2 cellular contexts compared by ENCODE assay signal in the genomic region with DNA sequence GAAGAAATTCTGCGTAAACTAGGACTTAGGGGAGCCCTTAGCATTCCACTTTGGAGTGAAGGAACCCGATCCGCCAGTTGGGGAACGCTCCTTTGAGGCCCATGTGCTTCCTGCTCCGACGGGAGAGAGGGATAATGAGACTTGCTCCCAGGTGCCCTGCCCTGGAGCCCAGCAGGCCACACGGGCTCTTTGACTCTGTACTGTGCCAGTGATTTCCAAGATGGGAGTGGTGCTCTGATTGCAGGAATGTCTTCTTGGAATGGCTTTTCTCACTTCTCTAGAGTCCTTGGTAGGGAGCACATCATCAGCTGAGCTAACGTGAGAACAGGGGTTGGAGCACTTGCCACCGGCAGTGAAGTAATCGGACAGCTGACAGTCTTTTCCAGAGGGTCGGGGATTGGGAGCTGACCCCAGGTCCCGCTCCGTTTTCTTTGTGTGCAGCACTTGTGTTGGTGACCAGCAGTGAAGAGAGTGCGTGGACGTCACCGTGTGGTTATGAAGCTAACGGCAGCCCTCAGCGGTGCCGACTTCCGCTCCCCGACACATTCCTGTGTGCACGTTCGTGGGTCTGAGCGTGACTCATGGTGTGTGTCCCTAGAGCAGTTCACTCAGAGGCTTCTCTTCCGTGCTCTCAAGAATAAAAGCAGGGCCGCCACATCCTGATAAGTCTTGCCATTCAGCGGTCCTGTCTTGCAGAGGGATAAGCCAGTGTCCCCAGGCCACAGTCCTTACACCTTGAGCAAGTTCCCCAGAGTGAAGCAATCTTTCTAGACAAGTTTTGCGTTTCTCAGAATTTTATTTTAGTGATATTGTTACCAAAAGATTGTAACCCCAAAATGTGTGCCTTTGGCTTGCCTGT.
TF ChIP-seq lines count a peak whose summit lies in the region.

No MANE protein-coding gene starts in this region.

TF ChIP-seq in HCT116, 20 proteins besides CTCF, POLR2A, EP300 and RAD21:
- no peak for TF ChIP-seq ZNF274 (IDR thresholded peaks at IDR 0.05; ENCODE audit: low read depth, low read length)
- TF ChIP-seq, protein P1, sequence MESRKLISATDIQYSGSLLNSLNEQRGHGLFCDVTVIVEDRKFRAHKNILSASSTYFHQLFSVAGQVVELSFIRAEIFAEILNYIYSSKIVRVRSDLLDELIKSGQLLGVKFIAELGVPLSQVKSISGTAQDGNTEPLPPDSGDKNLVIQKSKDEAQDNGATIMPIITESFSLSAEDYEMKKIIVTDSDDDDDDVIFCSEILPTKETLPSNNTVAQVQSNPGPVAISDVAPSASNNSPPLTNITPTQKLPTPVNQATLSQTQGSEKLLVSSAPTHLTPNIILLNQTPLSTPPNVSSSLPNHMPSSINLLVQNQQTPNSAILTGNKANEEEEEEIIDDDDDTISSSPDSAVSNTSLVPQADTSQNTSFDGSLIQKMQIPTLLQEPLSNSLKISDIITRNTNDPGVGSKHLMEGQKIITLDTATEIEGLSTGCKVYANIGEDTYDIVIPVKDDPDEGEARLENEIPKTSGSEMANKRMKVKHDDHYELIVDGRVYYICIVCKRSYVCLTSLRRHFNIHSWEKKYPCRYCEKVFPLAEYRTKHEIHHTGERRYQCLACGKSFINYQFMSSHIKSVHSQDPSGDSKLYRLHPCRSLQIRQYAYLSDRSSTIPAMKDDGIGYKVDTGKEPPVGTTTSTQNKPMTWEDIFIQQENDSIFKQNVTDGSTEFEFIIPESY (IDR thresholded peaks at IDR 0.05; ENCODE audit: extremely low read depth, insufficient replicate concordance, low read length) = no peak
- TF ChIP-seq EGR1 (IDR thresholded peaks at IDR 0.05; ENCODE audit: low read depth) = no peak
- TF ChIP-seq, protein P2, sequence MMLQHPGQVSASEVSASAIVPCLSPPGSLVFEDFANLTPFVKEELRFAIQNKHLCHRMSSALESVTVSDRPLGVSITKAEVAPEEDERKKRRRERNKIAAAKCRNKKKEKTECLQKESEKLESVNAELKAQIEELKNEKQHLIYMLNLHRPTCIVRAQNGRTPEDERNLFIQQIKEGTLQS (IDR thresholded peaks at IDR 0.05) = no peak
- TF ChIP-seq REST (IDR thresholded peaks at IDR 0.05; ENCODE audit: low read depth) = no peak
- no peak for TF ChIP-seq POLR2AphosphoS5 (IDR thresholded peaks at IDR 0.05; ENCODE audit: low read depth, low read length)
- TF ChIP-seq ZFX (IDR thresholded peaks at IDR 0.05) = no peak
- TF ChIP-seq EZH2phosphoT487 (IDR thresholded peaks at IDR 0.05; ENCODE audit: borderline replicate concordance) = no peak
- TF ChIP-seq, protein P3, sequence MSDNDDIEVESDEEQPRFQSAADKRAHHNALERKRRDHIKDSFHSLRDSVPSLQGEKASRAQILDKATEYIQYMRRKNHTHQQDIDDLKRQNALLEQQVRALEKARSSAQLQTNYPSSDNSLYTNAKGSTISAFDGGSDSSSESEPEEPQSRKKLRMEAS (IDR thresholded peaks at IDR 0.05) = no peak
- TF ChIP-seq CEBPB (IDR thresholded peaks at IDR 0.05; ENCODE audit: low read depth) = no peak
- no peak for TF ChIP-seq YY1 (IDR thresholded peaks at IDR 0.05; ENCODE audit: extremely low read depth, insufficient replicate concordance, low read depth, low read length)
- no peak for TF ChIP-seq SRF (IDR thresholded peaks at IDR 0.05; ENCODE audit: low read depth)
- no peak for TF ChIP-seq FOSL1 (IDR thresholded peaks at IDR 0.05; ENCODE audit: low read depth)

TF ChIP-seq in K562, 482 proteins besides CTCF, POLR2A, EP300 and RAD21:
- TF ChIP-seq CEBPG (CRISPR knock-in tag; IDR thresholded peaks at IDR 0.05) (no peak), CEBPG (tag; conservative IDR thresholded peaks at IDR 0.05 in 1 of 2, IDR thresholded peaks at IDR 0.05 in 1 of 2) (no peak), IFI16 (CRISPR knock-in tag; IDR thresholded peaks at IDR 0.05) (no peak), BACH1 (tag; IDR thresholded peaks at IDR 0.05) (no peak), ZNF24 (IDR thresholded peaks at IDR 0.05) (no peak), GABPB2 (CRISPR knock-in tag; conservative IDR thresholded peaks at IDR 0.05) (no peak), JUND (IDR thresholded peaks at IDR 0.05; ENCODE audit: borderline replicate concordance, low read depth, low read length) (no peak), JUND (tag; IDR thresholded peaks at IDR 0.05; ENCODE audit: borderline replicate concordance, low read depth, low read length) (no peak), STAT6 (CRISPR knock-in tag; IDR thresholded peaks at IDR 0.05) (peak; percentile 72; the same call in 1 of the 2 replicates), SNIP1 (IDR thresholded peaks at IDR 0.05; ENCODE audit: low read depth) (no peak), MLX (CRISPR knock-in tag; conservative IDR thresholded peaks at IDR 0.05) (peak in 1 of 2 experiments; percentile 56; a peak in 2 of 4 replicates), SPI1 (IDR thresholded peaks at IDR 0.05; ENCODE audit: borderline replicate concordance, low read depth, low read length) (no peak), CEBPB (tag; IDR thresholded peaks at IDR 0.05) (no peak), FOXJ3 (CRISPR knock-in tag; IDR thresholded peaks at IDR 0.05) (no peak), TSC22D4 (tag; IDR thresholded peaks at IDR 0.05) (no peak), MCM7 (IDR thresholded peaks at IDR 0.05) (no peak)
- TF ChIP-seq, protein P4, sequence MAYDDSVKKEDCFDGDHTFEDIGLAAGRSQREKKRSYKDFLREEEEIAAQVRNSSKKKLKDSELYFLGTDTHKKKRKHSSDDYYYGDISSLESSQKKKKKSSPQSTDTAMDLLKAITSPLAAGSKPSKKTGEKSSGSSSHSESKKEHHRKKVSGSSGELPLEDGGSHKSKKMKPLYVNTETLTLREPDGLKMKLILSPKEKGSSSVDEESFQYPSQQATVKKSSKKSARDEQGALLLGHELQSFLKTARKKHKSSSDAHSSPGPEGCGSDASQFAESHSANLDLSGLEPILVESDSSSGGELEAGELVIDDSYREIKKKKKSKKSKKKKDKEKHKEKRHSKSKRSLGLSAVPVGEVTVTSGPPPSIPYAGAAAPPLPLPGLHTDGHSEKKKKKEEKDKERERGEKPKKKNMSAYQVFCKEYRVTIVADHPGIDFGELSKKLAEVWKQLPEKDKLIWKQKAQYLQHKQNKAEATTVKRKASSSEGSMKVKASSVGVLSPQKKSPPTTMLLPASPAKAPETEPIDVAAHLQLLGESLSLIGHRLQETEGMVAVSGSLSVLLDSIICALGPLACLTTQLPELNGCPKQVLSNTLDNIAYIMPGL (CRISPR knock-in tag; IDR thresholded peaks at IDR 0.05) = peak; percentile 81; the same call in 1 of the 2 replicates
- TF ChIP-seq, protein P5, sequence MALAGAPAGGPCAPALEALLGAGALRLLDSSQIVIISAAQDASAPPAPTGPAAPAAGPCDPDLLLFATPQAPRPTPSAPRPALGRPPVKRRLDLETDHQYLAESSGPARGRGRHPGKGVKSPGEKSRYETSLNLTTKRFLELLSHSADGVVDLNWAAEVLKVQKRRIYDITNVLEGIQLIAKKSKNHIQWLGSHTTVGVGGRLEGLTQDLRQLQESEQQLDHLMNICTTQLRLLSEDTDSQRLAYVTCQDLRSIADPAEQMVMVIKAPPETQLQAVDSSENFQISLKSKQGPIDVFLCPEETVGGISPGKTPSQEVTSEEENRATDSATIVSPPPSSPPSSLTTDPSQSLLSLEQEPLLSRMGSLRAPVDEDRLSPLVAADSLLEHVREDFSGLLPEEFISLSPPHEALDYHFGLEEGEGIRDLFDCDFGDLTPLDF (CRISPR knock-in tag; IDR thresholded peaks at IDR 0.05) = peak; percentile 67; the same call in 1 of the 2 replicates
- TF ChIP-seq, protein P2 (IDR thresholded peaks at IDR 0.05) = no peak
- TF ChIP-seq, protein P2 (CRISPR knock-in tag; conservative IDR thresholded peaks at IDR 0.05) = peak; percentile 97
TF ChIP-seq in K562: peak in this region for 5.
